Comparison of ENCODE assay signal across 8 cellular contexts in the genomic region with DNA sequence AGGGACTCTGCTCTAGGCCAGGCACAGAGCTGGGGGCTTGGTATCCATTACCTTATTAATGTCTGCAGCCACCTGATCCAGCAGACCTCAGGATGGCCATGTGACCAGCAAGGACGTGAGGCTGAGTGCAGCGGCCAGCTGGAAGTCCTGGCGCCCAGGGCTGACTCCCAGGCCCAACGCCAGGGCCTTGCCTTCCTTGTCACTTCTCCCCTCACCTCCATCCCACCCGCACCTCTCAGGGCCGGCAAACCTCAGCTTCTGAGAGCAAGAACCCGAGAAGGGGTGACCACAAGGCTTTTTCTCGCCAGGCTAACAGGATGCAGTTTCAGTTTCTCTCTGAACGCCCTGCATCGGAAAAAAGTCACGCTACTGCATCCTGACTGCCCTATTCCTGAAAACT. TPM values are rescaled to one million over a fixed set of nuclear protein-coding genes. Genes with fewer than 3 reads are reported as not detected.
DNase-seq lines count a peak whose midpoint lies in the region; ATAC-seq and TF ChIP-seq lines count a peak whose summit lies in the region.

No MANE protein-coding gene starts in this region.

- no peak for DNase-seq in activated T-cell treated with anti-CD3 and anti-CD28 coated beads, Interleukin-2, amount 50 U/mL, for 24 hours
- no peak for DNase-seq in activated T-cell treated with anti-CD3 and anti-CD28 coated beads, Interleukin-2, amount 50 U/mL, for 1 hour
- DNase-seq in activated CD8-positive, alpha-beta T cell treated with anti-CD3 and anti-CD28 coated beads, Interleukin-2, amount 10 ng/mL, durations not matched to agents 7 days and 5 days: no peak
- DNase-seq in right cardiac atrium (peak in 2 of 3 donors; percentile 72), lower lobe of right lung (no peak)

- TF ChIP-seq CTCF in lower lobe of right lung (IDR thresholded peaks at IDR 0.05): no peak

- CTCF ChIA-PET in activated CD8-positive, alpha-beta T cell treated with anti-CD3 and anti-CD28 coated beads, Interleukin-2, amount 10 ng/mL, durations not matched to agents 7 days and 5 days (lab: Charles Lee): no interaction called here

- POLR2A ChIA-PET in activated CD8-positive, alpha-beta T cell treated with anti-CD3 and anti-CD28 coated beads, Interleukin-2, amount 10 ng/mL, durations not matched to agents 7 days and 5 days (lab: Charles Lee): interaction anchor here (1.7 kb wide), 1 partner anchor 190 kb away, joined by 5 read pairs; a partner anchor contains a TSS

- no peak for TF ChIP-seq POLR2A in GM18505 (IDR thresholded peaks at IDR 0.05; ENCODE audit: borderline replicate concordance, extremely low read depth, insufficient read depth, insufficient read length)

- H3K9me3 ChIP-seq in right cardiac atrium (ENCODE audit: control insufficient read depth, low read length) (no peaks in the 10 kb centered on the region), lower lobe of right lung (no peaks in the 10 kb centered on the region)

- H3K27ac Mint-ChIP-seq in activated T-cell treated with anti-CD3 and anti-CD28 coated beads, Interleukin-2, amount 50 U/mL, for 24 hours: peak overlapping the region; percentile 94
- peak overlapping the region; percentile 76 for H3K27ac Mint-ChIP-seq in activated CD8-positive, alpha-beta T cell treated with anti-CD3 and anti-CD28 coated beads, Interleukin-2, amount 10 ng/mL, durations not matched to agents 7 days and 5 days

- peak overlapping the region; percentile 55 for H3K4me3 Mint-ChIP-seq in activated T-cell treated with anti-CD3 and anti-CD28 coated beads, Interleukin-2, amount 50 U/mL, for 24 hours
- H3K4me3 Mint-ChIP-seq in activated CD8-positive, alpha-beta T cell treated with anti-CD3 and anti-CD28 coated beads, Interleukin-2, amount 10 ng/mL, durations not matched to agents 7 days and 5 days: no peak overlapping the region

- ATAC-seq in activated CD8-positive, alpha-beta T cell treated with anti-CD3 and anti-CD28 coated beads, Interleukin-2, amount 10 ng/mL, durations not matched to agents 7 days and 5 days: no peak
- ATAC-seq in right cardiac atrium (peak; percentile 24 to 27), lower lobe of right lung (no peak), GM18873 (IDR thresholded peaks at IDR 0.05; ENCODE audit: low FRiP score, unreplicated experiment) (no peak), GM18505 (IDR thresholded peaks at IDR 0.05; ENCODE audit: unreplicated experiment) (no peak)

- H3K27ac ChIP-seq in right cardiac atrium (ENCODE audit: low read length) (no peak overlapping the region), temporal lobe (ENCODE audit: low read depth, low read length) (peak overlapping the region; percentile 17), lower lobe of right lung (no peak overlapping the region)

- WGBS in right cardiac atrium: 39% methylated on average over 11 of the region's 11 CpGs

- intact Hi-C loops in right cardiac atrium (cut with DNase I) (no loop called here), lower lobe of right lung (cut with DNase I) (no loop called here)

- H3K4me1 Mint-ChIP-seq in activated T-cell treated with anti-CD3 and anti-CD28 coated beads, Interleukin-2, amount 50 U/mL, for 24 hours (ENCODE audit: low read depth): peaks cover 32% of the 10 kb centered on the region
- peaks cover 18% of the 10 kb centered on the region for H3K4me1 Mint-ChIP-seq in activated CD8-positive, alpha-beta T cell treated with anti-CD3 and anti-CD28 coated beads, Interleukin-2, amount 10 ng/mL, durations not matched to agents 7 days and 5 days (ENCODE audit: low read depth)

- peaks cover 94% of the 10 kb centered on the region for H3K36me3 Mint-ChIP-seq in activated T-cell treated with anti-CD3 and anti-CD28 coated beads, Interleukin-2, amount 50 U/mL, for 24 hours (ENCODE audit: low read depth)
- H3K36me3 Mint-ChIP-seq in activated CD8-positive, alpha-beta T cell treated with anti-CD3 and anti-CD28 coated beads, Interleukin-2, amount 10 ng/mL, durations not matched to agents 7 days and 5 days (ENCODE audit: low read depth): peaks cover 59% of the 10 kb centered on the region

- H3K9me3 Mint-ChIP-seq in activated T-cell treated with anti-CD3 and anti-CD28 coated beads, Interleukin-2, amount 50 U/mL, for 24 hours: no peaks in the 10 kb centered on the region
- H3K9me3 Mint-ChIP-seq in activated CD8-positive, alpha-beta T cell treated with anti-CD3 and anti-CD28 coated beads, Interleukin-2, amount 10 ng/mL, durations not matched to agents 7 days and 5 days (ENCODE audit: insufficient read depth): no peaks in the 10 kb centered on the region

- H3K36me3 ChIP-seq in lower lobe of right lung: peaks cover 93% of the 10 kb centered on the region

- H3K27me3 Mint-ChIP-seq in activated T-cell treated with anti-CD3 and anti-CD28 coated beads, Interleukin-2, amount 50 U/mL, for 24 hours: no peaks in the 10 kb centered on the region
- no peaks in the 10 kb centered on the region for H3K27me3 Mint-ChIP-seq in activated CD8-positive, alpha-beta T cell treated with anti-CD3 and anti-CD28 coated beads, Interleukin-2, amount 10 ng/mL, durations not matched to agents 7 days and 5 days (ENCODE audit: low read depth)

- no peaks in the 10 kb centered on the region for H3K27me3 ChIP-seq in right cardiac atrium (ENCODE audit: control insufficient read depth, insufficient read depth)
- H3K27me3 ChIP-seq in lower lobe of right lung (ENCODE audit: low read depth): no peaks in the 10 kb centered on the region

- H3K4me1 ChIP-seq in right cardiac atrium (ENCODE audit: control insufficient read depth, insufficient read depth, low read length): peaks cover 8% of the 10 kb centered on the region
- peaks cover 30% of the 10 kb centered on the region for H3K4me1 ChIP-seq in lower lobe of right lung

- no peak overlapping the region for H3K4me3 ChIP-seq in right cardiac atrium (ENCODE audit: low read length)
- H3K4me3 ChIP-seq in lower lobe of right lung: no peak overlapping the region

RNA-seq across cellular contexts. Expression of a gene that starts 15.4 kb away (rescaled TPM):
- total RNA-seq in activated CD8-positive, alpha-beta T cell treated with anti-CD3 and anti-CD28 coated beads, Interleukin-2, amount 10 ng/mL, durations not matched to agents 7 days and 5 days: 10 to 100 TPM; 61.0 to 64.6 TPM
- total RNA-seq in right cardiac atrium (10 to 100 TPM; 21.3 to 32.0 (median 25.2) TPM), temporal lobe (28.8 TPM), lower lobe of right lung (48.2 TPM)
- polyA plus RNA-seq in right cardiac atrium: 20.1 TPM

Comparison
In these comparisons a context has a peak if more than half of its experiments do, and no peak if none do; other contexts are left out.
1. DNase-seq: peak in right cardiac atrium (2 of 3); none in activated T-cell treated with anti-CD3 and anti-CD28 coated beads, Interleukin-2, amount 50 U/mL, for 24 hours (single experiment), activated T-cell treated with anti-CD3 and anti-CD28 coated beads, Interleukin-2, amount 50 U/mL, for 1 hour (single experiment), activated CD8-positive, alpha-beta T cell treated with anti-CD3 and anti-CD28 coated beads, Interleukin-2, amount 10 ng/mL, durations not matched to agents 7 days and 5 days (single experiment) and lower lobe of right lung (single experiment).
2. ATAC-seq: peak in right cardiac atrium (2 of 2); none in activated CD8-positive, alpha-beta T cell treated with anti-CD3 and anti-CD28 coated beads, Interleukin-2, amount 10 ng/mL, durations not matched to agents 7 days and 5 days (single experiment), lower lobe of right lung (0 of 2), GM18873 (single experiment) and GM18505 (single experiment).